In genomic region chr18:55095579-55095978, GRCh38 we compare ENCODE assay signal across 11 cellular contexts.
DNase-seq lines count a peak whose midpoint lies in the region; ATAC-seq and TF ChIP-seq lines count a peak whose summit lies in the region.
"Had no signal": no experiment of that assay in that cellular context is flagged by ENCODE, and none has a peak within 500 bp of the region (broad histone marks: within the 10 kb centered on the region; RNA-seq: fewer than 3 reads in every experiment).

No MANE protein-coding gene starts in this region.

- H3K27ac ChIP-seq in adrenal gland: no peak overlapping the region
- H3K27ac ChIP-seq: 22Rv1 had no signal

- peaks cover 0 to 4% of the 10 kb centered on the region in 2 donors for H3K4me1 ChIP-seq in adrenal gland (replicated peaks in 1 of 2)

- TF ChIP-seq CTCF in MCF 10A (IDR thresholded peaks at IDR 0.05; ENCODE audit: unreplicated experiment) (no peak), adrenal gland (IDR thresholded peaks at IDR 0.05) (no peak)

- H3K4me1 Mint-ChIP-seq in memory B cell (peaks cover 44% of the 10 kb centered on the region), MCF 10A (ENCODE audit: insufficient read depth, unreplicated experiment) (peaks cover 8% of the 10 kb centered on the region)
- H3K4me1 Mint-ChIP-seq: CD14-positive monocyte had no signal

- ATAC-seq in memory B cell (ENCODE audit: low read depth): no peak

- POLR2A ChIA-PET in MCF 10A (lab: Yijun Ruan, JAX): no interaction called here

- no TSS peak for BruUV-seq in MCF 10A (replicated peaks; lab: Mats Ljungman, UMichigan)

- H3K27me3 Mint-ChIP-seq in memory B cell (no peaks in the 10 kb centered on the region), MCF 10A (ENCODE audit: insufficient read depth, unreplicated experiment) (no peaks in the 10 kb centered on the region)

- H3K36me3 Mint-ChIP-seq in memory B cell: peaks cover 2% of the 10 kb centered on the region
- H3K36me3 Mint-ChIP-seq in MCF 10A (ENCODE audit: insufficient read depth, unreplicated experiment): no peaks in the 10 kb centered on the region
- H3K36me3 Mint-ChIP-seq: CD14-positive monocyte had no signal

- no peaks in the 10 kb centered on the region for H3K9me3 Mint-ChIP-seq in memory B cell
- H3K9me3 Mint-ChIP-seq in MCF 10A (ENCODE audit: unreplicated experiment): no peaks in the 10 kb centered on the region

- H3K36me3 ChIP-seq in adrenal gland (replicated peaks in 1 of 2): no peaks in the 10 kb centered on the region

- DNase-seq in NCI-H187 treated with DMSO at 0.1 percent for 48 hours (lab: John Stamatoyannopoulos, UW) (peak; percentile 11), NCI-H187 (lab: John Stamatoyannopoulos, UW) (no peak), NCI-H146 (lab: John Stamatoyannopoulos, UW) (peak; percentile 50), NCI-H69 (lab: John Stamatoyannopoulos, UW) (peak; percentile 90), memory B cell (ENCODE audit: low spot score in 2 of 2) (no peak), MCF 10A (ENCODE audit: unreplicated experiment) (no peak), NCI-H345 (lab: John Stamatoyannopoulos, UW) (no peak), adrenal gland (no peak)
- DNase-seq: T-helper 2 cell had no signal

- H3K9me3 ChIP-seq in adrenal gland (replicated peaks in 1 of 3): no peaks in the 10 kb centered on the region

- peak overlapping the region; percentile 75 for H3K4me3 Mint-ChIP-seq in memory B cell
- no peak overlapping the region for H3K4me3 Mint-ChIP-seq in MCF 10A (ENCODE audit: unreplicated experiment)
- H3K4me3 Mint-ChIP-seq: CD14-positive monocyte had no signal

- no peak for TF ChIP-seq POLR2A in adrenal gland (IDR thresholded peaks at IDR 0.05)

- H3K27me3 ChIP-seq in adrenal gland: no peaks in the 10 kb centered on the region

- WGBS in adrenal gland, 4 donors: 71 to 78% (median 75%) methylated on average over 3 of the region's 3 CpGs

- peak overlapping the region; percentile 84 for H3K27ac Mint-ChIP-seq in memory B cell
- no peak overlapping the region for H3K27ac Mint-ChIP-seq in MCF 10A (ENCODE audit: low read depth, unreplicated experiment)
- H3K27ac Mint-ChIP-seq: CD14-positive monocyte had no signal

- intact Hi-C loops in MCF 10A (cut with micrococcal nuclease): loop anchor here (5.0 kb wide), 1 partner anchor 137 kb away; no protein-coding TSS in a partner anchor
- intact Hi-C loops in adrenal gland (cut with DNase I): no loop called here

- H3K4me3 ChIP-seq in adrenal gland: no peak overlapping the region

- CTCF ChIA-PET in MCF 10A (lab: Yijun Ruan, JAX): interaction anchor here (0.6 kb wide), 1 partner anchor 1597 kb away, joined by 4 read pairs; no protein-coding TSS in a partner anchor

Comparison
In these comparisons a context has a peak if more than half of its experiments do, and no peak if none do; other contexts are left out.
1. DNase-seq: peak in NCI-H187 treated with DMSO at 0.1 percent for 48 hours (single experiment), NCI-H146 (single experiment) and NCI-H69 (single experiment); none in NCI-H187 (0 of 2), memory B cell (0 of 2), MCF 10A (single experiment), NCI-H345 (single experiment) and adrenal gland (0 of 7).